In genomic region chr7:121395961-121396757, GRCh38 we compare ENCODE assay signal across 1 cellular context.
TF ChIP-seq lines count a peak whose summit lies in the region.

Gene FAM3C, minus strand, starts transcription at chr7:121396308. Its CDS starts 13,339 bp downstream, at chr7:121382969.

TF ChIP-seq in HepG2, 621 proteins besides CTCF, POLR2A, EP300 and RAD21 (continued from another document and continues in another):
- TF ChIP-seq, protein P1, sequence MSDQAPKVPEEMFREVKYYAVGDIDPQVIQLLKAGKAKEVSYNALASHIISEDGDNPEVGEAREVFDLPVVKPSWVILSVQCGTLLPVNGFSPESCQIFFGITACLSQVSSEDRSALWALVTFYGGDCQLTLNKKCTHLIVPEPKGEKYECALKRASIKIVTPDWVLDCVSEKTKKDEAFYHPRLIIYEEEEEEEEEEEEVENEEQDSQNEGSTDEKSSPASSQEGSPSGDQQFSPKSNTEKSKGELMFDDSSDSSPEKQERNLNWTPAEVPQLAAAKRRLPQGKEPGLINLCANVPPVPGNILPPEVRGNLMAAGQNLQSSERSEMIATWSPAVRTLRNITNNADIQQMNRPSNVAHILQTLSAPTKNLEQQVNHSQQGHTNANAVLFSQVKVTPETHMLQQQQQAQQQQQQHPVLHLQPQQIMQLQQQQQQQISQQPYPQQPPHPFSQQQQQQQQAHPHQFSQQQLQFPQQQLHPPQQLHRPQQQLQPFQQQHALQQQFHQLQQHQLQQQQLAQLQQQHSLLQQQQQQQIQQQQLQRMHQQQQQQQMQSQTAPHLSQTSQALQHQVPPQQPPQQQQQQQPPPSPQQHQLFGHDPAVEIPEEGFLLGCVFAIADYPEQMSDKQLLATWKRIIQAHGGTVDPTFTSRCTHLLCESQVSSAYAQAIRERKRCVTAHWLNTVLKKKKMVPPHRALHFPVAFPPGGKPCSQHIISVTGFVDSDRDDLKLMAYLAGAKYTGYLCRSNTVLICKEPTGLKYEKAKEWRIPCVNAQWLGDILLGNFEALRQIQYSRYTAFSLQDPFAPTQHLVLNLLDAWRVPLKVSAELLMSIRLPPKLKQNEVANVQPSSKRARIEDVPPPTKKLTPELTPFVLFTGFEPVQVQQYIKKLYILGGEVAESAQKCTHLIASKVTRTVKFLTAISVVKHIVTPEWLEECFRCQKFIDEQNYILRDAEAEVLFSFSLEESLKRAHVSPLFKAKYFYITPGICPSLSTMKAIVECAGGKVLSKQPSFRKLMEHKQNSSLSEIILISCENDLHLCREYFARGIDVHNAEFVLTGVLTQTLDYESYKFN (CRISPR knock-in tag; conservative IDR thresholded peaks at IDR 0.05): peak; percentile 65; the same call in 1 of the 2 replicates
- TF ChIP-seq ZNF629 (CRISPR knock-in tag; conservative IDR thresholded peaks at IDR 0.05) (no peak), ZNF781 (CRISPR knock-in tag; IDR thresholded peaks at IDR 0.05; ENCODE audit: borderline replicate concordance, not compliant biosample characterization) (peak; percentile 69), ZNF740 (CRISPR knock-in tag; IDR thresholded peaks at IDR 0.05) (no peak), MTA1 (CRISPR knock-in tag; IDR thresholded peaks at IDR 0.05; ENCODE audit: borderline replicate concordance) (peak; percentile 80; the same call in 1 of the 2 replicates), ZBTB49 (CRISPR knock-in tag; IDR thresholded peaks at IDR 0.05; ENCODE audit: borderline replicate concordance) (no peak), POLR2AphosphoS2 (IDR thresholded peaks at IDR 0.05; ENCODE audit: low read depth, low read length) (no peak), HNRNPL (IDR thresholded peaks at IDR 0.05; ENCODE audit: low read depth, low read length) (no peak), ARNT (IDR thresholded peaks at IDR 0.05) (no peak), ONECUT2 (CRISPR knock-in tag; IDR thresholded peaks at IDR 0.05) (no peak), ZBTB4 (CRISPR knock-in tag; IDR thresholded peaks at IDR 0.05; ENCODE audit: borderline replicate concordance) (no peak), ZNF484 (CRISPR knock-in tag; IDR thresholded peaks at IDR 0.05; ENCODE audit: borderline replicate concordance, low read depth) (no peak), FOXA3 (CRISPR knock-in tag; IDR thresholded peaks at IDR 0.05) (peak; percentile 55; the same call in 1 of the 2 replicates), CREB1 (IDR thresholded peaks at IDR 0.05) (no peak; the same call in 1 of the 2 replicates), CREB1 (CRISPR knock-in tag; IDR thresholded peaks at IDR 0.05) (no peak), ZNF235 (CRISPR knock-in tag; IDR thresholded peaks at IDR 0.05; ENCODE audit: borderline replicate concordance) (peak; percentile 48; the same call in 1 of the 2 replicates), ZNF670 (CRISPR knock-in tag; IDR thresholded peaks at IDR 0.05; ENCODE audit: borderline replicate concordance) (no peak; the same call in 1 of the 2 replicates), MTF2 (CRISPR knock-in tag; IDR thresholded peaks at IDR 0.05; ENCODE audit: borderline replicate concordance) (no peak), PHF20 (CRISPR knock-in tag; IDR thresholded peaks at IDR 0.05) (peak; percentile 53), U2AF2 (IDR thresholded peaks at IDR 0.05; ENCODE audit: low read depth, low read length) (no peak), ZNF558 (CRISPR knock-in tag; IDR thresholded peaks at IDR 0.05; ENCODE audit: borderline replicate concordance) (no peak), ZNF3 (CRISPR knock-in tag; IDR thresholded peaks at IDR 0.05) (no peak), NAIF1 (CRISPR knock-in tag; IDR thresholded peaks at IDR 0.05; ENCODE audit: borderline replicate concordance) (0 out of 2 replicates have a peak, but pooled peaks have one; percentile 35), ELF3 (CRISPR knock-in tag; IDR thresholded peaks at IDR 0.05) (peak; percentile 77), HMG20B (CRISPR knock-in tag; conservative IDR thresholded peaks at IDR 0.05) (no peak), ZNF513 (CRISPR knock-in tag; conservative IDR thresholded peaks at IDR 0.05) (no peak), ZNF503 (CRISPR knock-in tag; IDR thresholded peaks at IDR 0.05) (peak; percentile 12; the same call in 1 of the 2 replicates), ZNF616 (CRISPR knock-in tag; IDR thresholded peaks at IDR 0.05; ENCODE audit: low read depth) (peak; percentile 73; the same call in 1 of the 2 replicates), GPN1 (CRISPR knock-in tag; IDR thresholded peaks at IDR 0.05; ENCODE audit: borderline replicate concordance) (no peak), PHF8 (CRISPR knock-in tag; IDR thresholded peaks at IDR 0.05) (peak; percentile 90), LRRFIP1 (CRISPR knock-in tag; conservative IDR thresholded peaks at IDR 0.05) (no peak), HMGA1 (CRISPR knock-in tag; conservative IDR thresholded peaks at IDR 0.05) (no peak), PRPF4 (IDR thresholded peaks at IDR 0.05; ENCODE audit: low read depth, low read length, poor library complexity, severe bottlenecking) (no peak)
- TF ChIP-seq, protein P2, sequence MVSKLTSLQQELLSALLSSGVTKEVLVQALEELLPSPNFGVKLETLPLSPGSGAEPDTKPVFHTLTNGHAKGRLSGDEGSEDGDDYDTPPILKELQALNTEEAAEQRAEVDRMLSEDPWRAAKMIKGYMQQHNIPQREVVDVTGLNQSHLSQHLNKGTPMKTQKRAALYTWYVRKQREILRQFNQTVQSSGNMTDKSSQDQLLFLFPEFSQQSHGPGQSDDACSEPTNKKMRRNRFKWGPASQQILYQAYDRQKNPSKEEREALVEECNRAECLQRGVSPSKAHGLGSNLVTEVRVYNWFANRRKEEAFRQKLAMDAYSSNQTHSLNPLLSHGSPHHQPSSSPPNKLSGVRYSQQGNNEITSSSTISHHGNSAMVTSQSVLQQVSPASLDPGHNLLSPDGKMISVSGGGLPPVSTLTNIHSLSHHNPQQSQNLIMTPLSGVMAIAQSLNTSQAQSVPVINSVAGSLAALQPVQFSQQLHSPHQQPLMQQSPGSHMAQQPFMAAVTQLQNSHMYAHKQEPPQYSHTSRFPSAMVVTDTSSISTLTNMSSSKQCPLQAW (CRISPR knock-in tag; IDR thresholded peaks at IDR 0.05): 0 out of 2 replicates have a peak, but pooled peaks have one; percentile 51
- TF ChIP-seq, protein P3, sequence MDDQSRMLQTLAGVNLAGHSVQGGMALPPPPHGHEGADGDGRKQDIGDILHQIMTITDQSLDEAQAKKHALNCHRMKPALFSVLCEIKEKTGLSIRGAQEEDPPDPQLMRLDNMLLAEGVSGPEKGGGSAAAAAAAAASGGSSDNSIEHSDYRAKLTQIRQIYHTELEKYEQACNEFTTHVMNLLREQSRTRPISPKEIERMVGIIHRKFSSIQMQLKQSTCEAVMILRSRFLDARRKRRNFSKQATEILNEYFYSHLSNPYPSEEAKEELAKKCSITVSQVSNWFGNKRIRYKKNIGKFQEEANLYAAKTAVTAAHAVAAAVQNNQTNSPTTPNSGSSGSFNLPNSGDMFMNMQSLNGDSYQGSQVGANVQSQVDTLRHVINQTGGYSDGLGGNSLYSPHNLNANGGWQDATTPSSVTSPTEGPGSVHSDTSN (CRISPR knock-in tag; IDR thresholded peaks at IDR 0.05; ENCODE audit: borderline replicate concordance): no peak
- TF ChIP-seq, protein P4, sequence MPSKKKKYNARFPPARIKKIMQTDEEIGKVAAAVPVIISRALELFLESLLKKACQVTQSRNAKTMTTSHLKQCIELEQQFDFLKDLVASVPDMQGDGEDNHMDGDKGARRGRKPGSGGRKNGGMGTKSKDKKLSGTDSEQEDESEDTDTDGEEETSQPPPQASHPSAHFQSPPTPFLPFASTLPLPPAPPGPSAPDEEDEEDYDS (CRISPR knock-in tag; IDR thresholded peaks at IDR 0.05): peak; percentile 69; the same call in 1 of the 2 replicates
- TF ChIP-seq, protein P5, sequence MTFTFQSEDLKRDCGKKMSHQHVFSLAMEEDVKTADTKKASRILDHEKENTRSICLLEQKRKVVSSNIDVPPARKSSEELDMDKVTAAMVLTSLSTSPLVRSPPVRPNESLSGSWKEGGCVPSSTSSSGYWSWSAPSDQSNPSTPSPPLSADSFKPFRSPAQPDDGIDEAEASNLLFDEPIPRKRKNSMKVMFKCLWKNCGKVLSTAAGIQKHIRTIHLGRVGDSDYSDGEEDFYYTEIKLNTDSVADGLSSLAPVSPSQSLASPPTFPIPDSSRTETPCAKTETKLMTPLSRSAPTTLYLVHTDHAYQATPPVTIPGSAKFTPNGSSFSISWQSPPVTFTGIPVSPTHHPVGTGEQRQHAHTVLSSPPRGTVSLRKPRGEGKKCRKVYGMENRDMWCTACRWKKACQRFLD (CRISPR knock-in tag; IDR thresholded peaks at IDR 0.05; ENCODE audit: borderline replicate concordance): no peak
